In the genomic region with DNA sequence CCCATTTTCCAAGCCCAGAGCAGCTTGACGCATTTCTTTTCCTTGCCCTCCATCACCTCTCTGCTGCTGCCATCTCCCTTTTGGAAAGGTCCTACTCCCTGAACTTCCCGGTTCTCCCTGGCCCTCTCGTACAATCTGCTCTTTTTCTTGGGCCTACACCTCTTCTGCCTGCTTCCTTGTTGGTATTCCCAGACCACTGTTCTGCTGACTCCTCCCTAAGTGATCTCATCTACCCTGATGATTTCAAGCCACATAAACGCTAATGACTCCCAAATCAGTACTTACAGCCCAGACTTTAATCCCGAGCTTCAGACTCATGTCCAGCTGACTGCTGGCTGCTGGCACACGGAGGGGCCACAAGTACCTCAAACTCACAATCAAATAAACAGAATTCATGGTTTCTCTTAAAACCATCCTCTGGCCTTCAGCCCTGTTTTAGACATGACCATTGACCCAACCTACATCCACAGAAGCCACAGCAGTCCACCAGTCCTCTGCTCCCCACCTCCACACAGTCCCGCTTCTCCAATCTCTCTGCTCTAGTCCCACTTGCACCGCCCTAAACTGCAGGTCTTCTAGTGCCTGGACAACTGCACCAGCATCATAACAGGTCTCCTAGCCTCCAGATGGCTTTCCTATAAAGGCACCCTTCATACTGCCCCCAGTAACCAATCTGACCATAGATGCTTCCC, we compare ENCODE assay signal across 9 cellular contexts. TPM values are rescaled to one million over a fixed set of nuclear protein-coding genes. Genes with fewer than 3 reads are reported as not detected.
DNase-seq lines count a peak whose midpoint lies in the region; ATAC-seq and TF ChIP-seq lines count a peak whose summit lies in the region.
"Had no signal": no experiment of that assay in that cellular context is flagged by ENCODE, and none has a peak within 500 bp of the region (broad histone marks: within the 10 kb centered on the region; RNA-seq: fewer than 3 reads in every experiment).

No MANE protein-coding gene starts in this region.

- no peaks in the 10 kb centered on the region for H3K9me3 ChIP-seq in right cardiac atrium (ENCODE audit: control insufficient read depth, low read length)
- H3K9me3 ChIP-seq in suprapubic skin, result no peaks in the 10 kb centered on the region
- H3K9me3 ChIP-seq: BLaER1 had no signal

- peak overlapping the region; percentile 9 for H3K27ac Mint-ChIP-seq in activated CD8-positive, alpha-beta T cell treated with anti-CD3 and anti-CD28 coated beads for 36 hours
- H3K27ac Mint-ChIP-seq in activated CD8-positive, alpha-beta T cell treated with anti-CD3 and anti-CD28 coated beads, Interleukin-2, amount 10 ng/mL, durations not matched to agents 7 days and 5 days, result no peak overlapping the region
- peak overlapping the region; percentile 86 for H3K27ac Mint-ChIP-seq in activated T-helper 17 cell treated with anti-CD3 and anti-CD28 coated beads, Interleukin-2, amount 50 U/mL, for 72 hours

- no peak for TF ChIP-seq CTCF in activated CD8-positive, alpha-beta T cell treated with anti-CD3 and anti-CD28 coated beads for 36 hours (IDR thresholded peaks at IDR 0.05)
- no peak for TF ChIP-seq CTCF in suprapubic skin (IDR thresholded peaks at IDR 0.05)

- peaks cover 11% of the 10 kb centered on the region for H3K36me3 ChIP-seq in suprapubic skin

- no peak for ATAC-seq in activated CD8-positive, alpha-beta T cell treated with anti-CD3 and anti-CD28 coated beads for 36 hours
- ATAC-seq in activated CD8-positive, alpha-beta T cell treated with anti-CD3 and anti-CD28 coated beads, Interleukin-2, amount 10 ng/mL, durations not matched to agents 7 days and 5 days, result no peak
- no peak for ATAC-seq in activated T-helper 17 cell treated with anti-CD3 and anti-CD28 coated beads, Interleukin-2, amount 50 U/mL, for 72 hours (replicated peaks)
- peak; percentile 44 to 56 for ATAC-seq in right cardiac atrium
- ATAC-seq in GM21825 (IDR thresholded peaks at IDR 0.05; ENCODE audit: unreplicated experiment), result no peak

- no peaks in the 10 kb centered on the region for H3K9me3 Mint-ChIP-seq in activated CD8-positive, alpha-beta T cell treated with anti-CD3 and anti-CD28 coated beads for 36 hours
- no peaks in the 10 kb centered on the region for H3K9me3 Mint-ChIP-seq in activated CD8-positive, alpha-beta T cell treated with anti-CD3 and anti-CD28 coated beads, Interleukin-2, amount 10 ng/mL, durations not matched to agents 7 days and 5 days (ENCODE audit: insufficient read depth)
- H3K9me3 Mint-ChIP-seq in activated T-helper 17 cell treated with anti-CD3 and anti-CD28 coated beads, Interleukin-2, amount 50 U/mL, for 72 hours, result no peaks in the 10 kb centered on the region

- no peak for TF ChIP-seq POLR2A in suprapubic skin (IDR thresholded peaks at IDR 0.05)

- H3K27me3 Mint-ChIP-seq in activated CD8-positive, alpha-beta T cell treated with anti-CD3 and anti-CD28 coated beads for 36 hours, result no peaks in the 10 kb centered on the region
- H3K27me3 Mint-ChIP-seq in activated CD8-positive, alpha-beta T cell treated with anti-CD3 and anti-CD28 coated beads, Interleukin-2, amount 10 ng/mL, durations not matched to agents 7 days and 5 days (ENCODE audit: low read depth), result no peaks in the 10 kb centered on the region
- H3K27me3 Mint-ChIP-seq in activated T-helper 17 cell treated with anti-CD3 and anti-CD28 coated beads, Interleukin-2, amount 50 U/mL, for 72 hours, result no peaks in the 10 kb centered on the region

- no peak for DNase-seq in activated CD8-positive, alpha-beta T cell treated with anti-CD3 and anti-CD28 coated beads for 36 hours
- no peak for DNase-seq in activated CD8-positive, alpha-beta T cell treated with anti-CD3 and anti-CD28 coated beads, Interleukin-2, amount 10 ng/mL, durations not matched to agents 7 days and 5 days
- DNase-seq in right cardiac atrium (peak in 2 of 3 donors; percentile 19 to 63), suprapubic skin (ENCODE audit: low spot score in 2 of 2) (no peak), NCI-H1417 (lab: John Stamatoyannopoulos, UW) (no peak), DMS79 (lab: John Stamatoyannopoulos, UW) (no peak)

- CTCF ChIA-PET in activated CD8-positive, alpha-beta T cell treated with anti-CD3 and anti-CD28 coated beads for 36 hours (lab: Charles Lee), result no interaction called here
- CTCF ChIA-PET in activated CD8-positive, alpha-beta T cell treated with anti-CD3 and anti-CD28 coated beads, Interleukin-2, amount 10 ng/mL, durations not matched to agents 7 days and 5 days (lab: Charles Lee), result interaction anchor here (1.5 kb wide), 1 partner anchor 229 kb away, joined by 3 read pairs; no protein-coding TSS in a partner anchor

- no peak for TF ChIP-seq EP300 in suprapubic skin (IDR thresholded peaks at IDR 0.05)

- POLR2A ChIA-PET in activated CD8-positive, alpha-beta T cell treated with anti-CD3 and anti-CD28 coated beads for 36 hours (lab: Charles Lee), result no interaction called here
- POLR2A ChIA-PET in activated CD8-positive, alpha-beta T cell treated with anti-CD3 and anti-CD28 coated beads, Interleukin-2, amount 10 ng/mL, durations not matched to agents 7 days and 5 days (lab: Charles Lee), result no interaction called here

- H3K36me3 Mint-ChIP-seq in activated CD8-positive, alpha-beta T cell treated with anti-CD3 and anti-CD28 coated beads for 36 hours (ENCODE audit: low read depth), result peaks cover 48% of the 10 kb centered on the region
- peaks cover 72% of the 10 kb centered on the region for H3K36me3 Mint-ChIP-seq in activated CD8-positive, alpha-beta T cell treated with anti-CD3 and anti-CD28 coated beads, Interleukin-2, amount 10 ng/mL, durations not matched to agents 7 days and 5 days (ENCODE audit: low read depth)
- H3K36me3 Mint-ChIP-seq in activated T-helper 17 cell treated with anti-CD3 and anti-CD28 coated beads, Interleukin-2, amount 50 U/mL, for 72 hours (ENCODE audit: low read depth), result peaks cover 87% of the 10 kb centered on the region

- H3K27ac ChIP-seq in right cardiac atrium (ENCODE audit: low read length) (peak overlapping the region; percentile 55), suprapubic skin (peak overlapping the region; percentile 62)
- H3K27ac ChIP-seq: BLaER1 had no signal

- H3K4me1 Mint-ChIP-seq in activated CD8-positive, alpha-beta T cell treated with anti-CD3 and anti-CD28 coated beads for 36 hours (ENCODE audit: low read depth), result peaks cover 13% of the 10 kb centered on the region
- H3K4me1 Mint-ChIP-seq in activated CD8-positive, alpha-beta T cell treated with anti-CD3 and anti-CD28 coated beads, Interleukin-2, amount 10 ng/mL, durations not matched to agents 7 days and 5 days (ENCODE audit: low read depth), result peaks cover 20% of the 10 kb centered on the region
- H3K4me1 Mint-ChIP-seq in activated T-helper 17 cell treated with anti-CD3 and anti-CD28 coated beads, Interleukin-2, amount 50 U/mL, for 72 hours, result peaks cover 25% of the 10 kb centered on the region

- H3K4me3 ChIP-seq in right cardiac atrium (ENCODE audit: low read length), result no peak overlapping the region
- no peak overlapping the region for H3K4me3 ChIP-seq in suprapubic skin
- H3K4me3 ChIP-seq: BLaER1 had no signal

- H3K27me3 ChIP-seq in right cardiac atrium (ENCODE audit: control insufficient read depth, insufficient read depth), result no peaks in the 10 kb centered on the region
- no peaks in the 10 kb centered on the region for H3K27me3 ChIP-seq in suprapubic skin
- H3K27me3 ChIP-seq: BLaER1 had no signal

- 64% methylated on average over 8 of the region's 8 CpGs for WGBS in right cardiac atrium
- 66% methylated on average over 8 of the region's 8 CpGs for WGBS in suprapubic skin

- H3K4me1 ChIP-seq in right cardiac atrium (ENCODE audit: control insufficient read depth, insufficient read depth, low read length) (peaks cover 15% of the 10 kb centered on the region), suprapubic skin (peaks cover 48% of the 10 kb centered on the region)
- H3K4me1 ChIP-seq: BLaER1 had no signal

- intact Hi-C loops in activated CD8-positive, alpha-beta T cell treated with anti-CD3 and anti-CD28 coated beads for 36 hours (cut with micrococcal nuclease), result no loop called here
- intact Hi-C loops in right cardiac atrium (cut with DNase I), result loop anchor here in 1 of 4 donors (10.0 kb wide), 1 partner anchor 122 kb away; no protein-coding TSS in a partner anchor

- no peak overlapping the region for H3K4me3 Mint-ChIP-seq in activated CD8-positive, alpha-beta T cell treated with anti-CD3 and anti-CD28 coated beads for 36 hours
- no peak overlapping the region for H3K4me3 Mint-ChIP-seq in activated CD8-positive, alpha-beta T cell treated with anti-CD3 and anti-CD28 coated beads, Interleukin-2, amount 10 ng/mL, durations not matched to agents 7 days and 5 days
- no peak overlapping the region for H3K4me3 Mint-ChIP-seq in activated T-helper 17 cell treated with anti-CD3 and anti-CD28 coated beads, Interleukin-2, amount 50 U/mL, for 72 hours

RNA-seq across cellular contexts. Expression of gene AAGAB, which starts 57.6 kb away (rescaled TPM):
- 10 to 100 TPM; 42.6 to 51.2 TPM for total RNA-seq in activated CD8-positive, alpha-beta T cell treated with anti-CD3 and anti-CD28 coated beads for 36 hours
- 10 to 100 TPM; 57.2 TPM for total RNA-seq in activated CD8-positive, alpha-beta T cell treated with anti-CD3 and anti-CD28 coated beads, Interleukin-2, amount 10 ng/mL, durations not matched to agents 7 days and 5 days
- total RNA-seq in activated T-helper 17 cell treated with anti-CD3 and anti-CD28 coated beads, Interleukin-2, amount 50 U/mL, for 72 hours, result 10 to 100 TPM; 32.8 to 52.0 TPM
- 10 to 100 TPM; 20.7 to 34.1 (median 21.3) TPM for total RNA-seq in right cardiac atrium
- 9.3 TPM for polyA plus RNA-seq in right cardiac atrium
- 10 to 100 TPM; 18.6 to 28.0 (median 26.0) TPM for total RNA-seq in suprapubic skin

RNA-seq across cellular contexts. Expression of gene IQCH, which starts 57.8 kb away (rescaled TPM):
- 1 to 10 TPM; 1.2 to 1.7 TPM for total RNA-seq in activated CD8-positive, alpha-beta T cell treated with anti-CD3 and anti-CD28 coated beads for 36 hours
- total RNA-seq in activated CD8-positive, alpha-beta T cell treated with anti-CD3 and anti-CD28 coated beads, Interleukin-2, amount 10 ng/mL, durations not matched to agents 7 days and 5 days, result 1 to 10 TPM in 1 of 2 experiments, under 1 TPM in 1; 0.97 to 2.2 TPM
- total RNA-seq in activated T-helper 17 cell treated with anti-CD3 and anti-CD28 coated beads, Interleukin-2, amount 50 U/mL, for 72 hours, result under 1 TPM; 0.77 to 0.89 TPM
- 1 to 10 TPM in 3 of 4 donors, under 1 TPM in 1; 0.82 to 2.1 (median 1.5) TPM for total RNA-seq in right cardiac atrium
- 0.34 TPM for polyA plus RNA-seq in right cardiac atrium
- total RNA-seq in suprapubic skin, result 1 to 10 TPM; 1.4 to 3.1 (median 2.2) TPM

Comparison
In these comparisons a context has a peak if more than half of its experiments do, and no peak if none do; other contexts are left out.
1. ATAC-seq: peak in right cardiac atrium (2 of 2); none in activated CD8-positive, alpha-beta T cell treated with anti-CD3 and anti-CD28 coated beads for 36 hours (single experiment), activated CD8-positive, alpha-beta T cell treated with anti-CD3 and anti-CD28 coated beads, Interleukin-2, amount 10 ng/mL, durations not matched to agents 7 days and 5 days (single experiment), activated T-helper 17 cell treated with anti-CD3 and anti-CD28 coated beads, Interleukin-2, amount 50 U/mL, for 72 hours (single experiment) and GM21825 (single experiment).
2. DNase-seq: peak in right cardiac atrium (2 of 3); none in activated CD8-positive, alpha-beta T cell treated with anti-CD3 and anti-CD28 coated beads for 36 hours (single experiment), activated CD8-positive, alpha-beta T cell treated with anti-CD3 and anti-CD28 coated beads, Interleukin-2, amount 10 ng/mL, durations not matched to agents 7 days and 5 days (single experiment), suprapubic skin (0 of 2), NCI-H1417 (0 of 3) and DMS79 (single experiment).